ENCODE assay signal across 8 cellular contexts in genomic region chr10:75236178-75236825, GRCh38. TPM values are rescaled to one million over a fixed set of nuclear protein-coding genes. Genes with fewer than 3 reads are reported as not detected.
DNase-seq lines count a peak whose midpoint lies in the region; ATAC-seq and TF ChIP-seq lines count a peak whose summit lies in the region.

No MANE protein-coding gene starts in this region.

- DNase-seq in HFFc6 (no peak), SKM-1 treated with dmso at 0.1 percent for 144 hours (lab: John Stamatoyannopoulos, UW; ENCODE audit: unreplicated experiment) (no peak)
- DNase-seq in natural killer cell treated with Interleukin-12 subunit alpha and Interleukin-12 subunit beta and Interleukin-15 and Interleukin-18, amount 100 ng/mL, for 72 hours (ENCODE audit: low spot score) = no peak
- no peak for DNase-seq in stimulated activated CD4-positive, alpha-beta T cell treated with anti-CD3 and anti-CD28 coated beads, Interleukin-4, amount 100 ng/mL, for 4 hours

- TF ChIP-seq CTCF in HFFc6 (IDR thresholded peaks at IDR 0.05) = no peak; the same call in none of the 2 replicates

- peaks cover 12% of the 10 kb centered on the region for H3K27me3 Mint-ChIP-seq in HFFc6 (ENCODE audit: insufficient read depth)
- H3K27me3 Mint-ChIP-seq in activated naive CD8-positive, alpha-beta T cell = no peaks in the 10 kb centered on the region
- H3K27me3 Mint-ChIP-seq in natural killer cell treated with Interleukin-12 subunit alpha and Interleukin-12 subunit beta and Interleukin-15 and Interleukin-18, amount 100 ng/mL, for 72 hours = no peaks in the 10 kb centered on the region

- H3K4me1 Mint-ChIP-seq in HFFc6 (ENCODE audit: low read depth) = peaks cover 16% of the 10 kb centered on the region
- peaks cover 13% of the 10 kb centered on the region for H3K4me1 Mint-ChIP-seq in activated naive CD8-positive, alpha-beta T cell (ENCODE audit: low read depth)
- peaks cover 6 to 8% of the 10 kb centered on the region in 2 donors for H3K4me1 Mint-ChIP-seq in natural killer cell treated with Interleukin-12 subunit alpha and Interleukin-12 subunit beta and Interleukin-15 and Interleukin-18, amount 100 ng/mL, for 72 hours (ENCODE audit: low read depth in 2 of 2)

- H3K9me3 Mint-ChIP-seq in HFFc6 = no peaks in the 10 kb centered on the region
- H3K9me3 Mint-ChIP-seq in activated naive CD8-positive, alpha-beta T cell (ENCODE audit: low read depth) = no peaks in the 10 kb centered on the region
- no peaks in the 10 kb centered on the region for H3K9me3 Mint-ChIP-seq in natural killer cell treated with Interleukin-12 subunit alpha and Interleukin-12 subunit beta and Interleukin-15 and Interleukin-18, amount 100 ng/mL, for 72 hours

- H3K4me1 ChIP-seq in ACC112 (ENCODE audit: control insufficient read depth, insufficient read depth, low read length, unreplicated experiment) = peaks cover 2% of the 10 kb centered on the region

- H3K27ac Mint-ChIP-seq in HFFc6 = no peak overlapping the region
- peak overlapping the region; percentile 91 for H3K27ac Mint-ChIP-seq in activated naive CD8-positive, alpha-beta T cell
- H3K27ac Mint-ChIP-seq in natural killer cell treated with Interleukin-12 subunit alpha and Interleukin-12 subunit beta and Interleukin-15 and Interleukin-18, amount 100 ng/mL, for 72 hours = peak overlapping the region; percentile 38 to 49

- no peak overlapping the region; the same call in 1 of the 2 replicates for H3K4me3 ChIP-seq in ACC112 (ENCODE audit: low read depth, low read length)

- peaks cover 3% of the 10 kb centered on the region for H3K79me2 ChIP-seq in ACC112 (ENCODE audit: control insufficient read depth, insufficient read depth, low read length, unreplicated experiment)

- H3K27ac ChIP-seq in ACC112 (ENCODE audit: low read depth, low read length) = no peak overlapping the region

- peaks cover 16% of the 10 kb centered on the region for H3K36me3 ChIP-seq in ACC112 (ENCODE audit: insufficient read depth, low read length)

- peak overlapping the region; percentile 72; the same call in 1 of the 2 replicates for H3K4me3 Mint-ChIP-seq in HFFc6
- H3K4me3 Mint-ChIP-seq in activated naive CD8-positive, alpha-beta T cell = peak overlapping the region; percentile 83
- H3K4me3 Mint-ChIP-seq in natural killer cell treated with Interleukin-12 subunit alpha and Interleukin-12 subunit beta and Interleukin-15 and Interleukin-18, amount 100 ng/mL, for 72 hours = peak overlapping the region; percentile 53

- H3K36me3 Mint-ChIP-seq in HFFc6 (ENCODE audit: low read depth) = peaks cover 8% of the 10 kb centered on the region
- H3K36me3 Mint-ChIP-seq in activated naive CD8-positive, alpha-beta T cell = peaks cover 4% of the 10 kb centered on the region
- H3K36me3 Mint-ChIP-seq in natural killer cell treated with Interleukin-12 subunit alpha and Interleukin-12 subunit beta and Interleukin-15 and Interleukin-18, amount 100 ng/mL, for 72 hours = peaks cover 5% of the 10 kb centered on the region

- no peaks in the 10 kb centered on the region for H3K27me3 ChIP-seq in ACC112 (ENCODE audit: insufficient read depth, low read length)

- ATAC-seq in natural killer cell treated with Interleukin-12 subunit alpha and Interleukin-12 subunit beta and Interleukin-15 and Interleukin-18, amount 100 ng/mL, for 72 hours = no peak
- ATAC-seq in GM18498 (IDR thresholded peaks at IDR 0.05; ENCODE audit: unreplicated experiment) = no peak
- no peak for ATAC-seq in GM18520 (IDR thresholded peaks at IDR 0.05; ENCODE audit: unreplicated experiment)

- H2AFZ ChIP-seq in ACC112 (ENCODE audit: low read length, unreplicated experiment) = peak overlapping the region; percentile 78

RNA-seq across cellular contexts. Expression of gene COMTD1, which starts 0.5 kb away (rescaled TPM):
- total RNA-seq in HFFc6 (2021; fragmentation: NEBNext Ultra II Directional; extraction: Animal tissue kit (Norgen Biotek cat#: 25700)) = 1 to 10 TPM; 5.6 to 9.5 (median 8.0) TPM
- 10 to 100 TPM; 22.3 to 58.9 TPM for total RNA-seq in natural killer cell treated with Interleukin-12 subunit alpha and Interleukin-12 subunit beta and Interleukin-15 and Interleukin-18, amount 100 ng/mL, for 72 hours

RNA-seq across cellular contexts. Expression of gene VDAC2, which starts 25.7 kb away (rescaled TPM):
- total RNA-seq in HFFc6 (2021; fragmentation: NEBNext Ultra II Directional; extraction: Animal tissue kit (Norgen Biotek cat#: 25700)) = 100 to 1,000 TPM; 213 to 248 (median 223) TPM
- 100 to 1,000 TPM; 160 to 187 TPM for total RNA-seq in natural killer cell treated with Interleukin-12 subunit alpha and Interleukin-12 subunit beta and Interleukin-15 and Interleukin-18, amount 100 ng/mL, for 72 hours
